In genomic region chr13:78652651-78653050, GRCh38 we compare ENCODE assay signal across 9 cellular contexts. TPM values are rescaled to one million over a fixed set of nuclear protein-coding genes. Genes with fewer than 3 reads are reported as not detected.
"Had no signal": no experiment of that assay in that cellular context is flagged by ENCODE, and none has a peak within 500 bp of the region (broad histone marks: within the 10 kb centered on the region; RNA-seq: fewer than 3 reads in every experiment).

No MANE protein-coding gene starts in this region.

- H3K4me3 ChIP-seq: GM23248 had no signal

- H2AFZ ChIP-seq: GM23248 had no signal

- H3K9ac ChIP-seq: GM23248, KMS-11 had no signal

- H3K9me3 Mint-ChIP-seq: H9, IgD-negative memory B cell had no signal

- H3K4me2 ChIP-seq: KMS-11 had no signal

- H3K27ac ChIP-seq: GM23248, HL-60, KMS-11 had no signal

- ATAC-seq: HepG2 had no signal

- DNase-seq: GM23248, H9, HCEC 1CT, KBM-7 had no signal

- H3K27ac Mint-ChIP-seq: H9 had no signal

- H3K27me3 Mint-ChIP-seq: IgD-negative memory B cell had no signal

- H3K4me3 Mint-ChIP-seq: H9 had no signal

RNA-seq across cellular contexts. Expression of gene POU4F1, which starts 49.3 kb away (rescaled TPM):
- total RNA-seq: GM23248, HT1080 had no signal
- polyA plus RNA-seq: GM23248, IgD-negative memory B cell had no signal
